Comparison of ENCODE assay signal across 8 cellular contexts in the genomic region with DNA sequence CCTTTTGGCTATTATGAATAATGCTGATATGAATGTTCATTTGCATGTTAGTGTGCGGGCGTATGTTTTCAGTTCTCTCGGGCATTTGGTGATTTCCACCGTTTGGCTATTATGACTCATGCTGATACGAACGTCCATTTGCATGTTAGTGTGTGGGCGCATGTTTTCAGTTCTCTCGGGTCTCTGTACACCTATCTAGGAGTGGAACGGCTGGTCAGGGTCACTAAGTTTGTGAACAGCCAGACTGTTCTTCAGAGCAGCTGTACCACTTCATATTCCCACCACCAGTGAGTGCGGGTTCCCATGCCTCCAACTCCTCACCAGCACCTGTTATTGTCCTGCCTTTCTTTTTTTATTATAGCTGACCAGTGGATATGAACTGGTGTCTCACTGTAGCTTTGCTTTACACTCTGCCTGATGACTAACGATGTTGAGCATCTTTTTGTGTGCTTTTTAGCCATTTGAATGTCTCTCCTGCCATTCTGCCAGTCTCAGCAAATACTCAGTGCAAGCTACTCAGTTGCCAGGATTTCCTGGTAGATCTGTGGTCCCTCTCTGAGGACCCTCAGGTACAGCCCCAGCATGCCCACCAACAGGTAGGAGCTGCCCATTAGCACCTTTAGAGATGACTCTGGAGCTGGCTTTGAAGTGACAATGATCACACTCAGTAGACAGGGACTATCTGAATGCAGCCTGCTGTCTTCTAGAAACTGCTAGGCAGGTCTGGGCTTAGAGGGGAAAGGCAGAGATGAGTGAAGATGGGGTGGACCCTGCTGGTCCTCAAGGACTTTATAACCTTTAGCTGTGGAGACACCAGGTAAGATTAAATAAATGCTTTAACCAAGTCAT.
DNase-seq lines count a peak whose midpoint lies in the region; ATAC-seq and TF ChIP-seq lines count a peak whose summit lies in the region.

No MANE protein-coding gene starts in this region.

- no peak overlapping the region for H3K27ac ChIP-seq in colonic mucosa

- no peak overlapping the region for H3K9ac ChIP-seq in colonic mucosa (ENCODE audit: low read depth in 2 of 2, low read length in 2 of 2)

- CTCF ChIA-PET in activated CD8-positive, alpha-beta T cell treated with anti-CD3 and anti-CD28 coated beads for 36 hours (lab: Charles Lee): interaction anchor here (0.7 to 1.2 kb wide), 3 partner anchors 15 to 447 kb away, joined by 3 read pairs; no protein-coding TSS in a partner anchor
- CTCF ChIA-PET in activated CD8-positive, alpha-beta T cell treated with anti-CD3 and anti-CD28 coated beads, Interleukin-2, amount 10 ng/mL, durations not matched to agents 7 days and 5 days (lab: Charles Lee): interaction anchor here (1.0 to 2.1 kb wide), 3 partner anchors 23 to 447 kb away, joined by 3 to 9 read pairs (median 3); no protein-coding TSS in a partner anchor

- no peak overlapping the region for H3K4me3 ChIP-seq in colonic mucosa

- ATAC-seq in activated CD8-positive, alpha-beta T cell treated with anti-CD3 and anti-CD28 coated beads for 36 hours: peak; percentile 83
- ATAC-seq in activated CD8-positive, alpha-beta T cell treated with anti-CD3 and anti-CD28 coated beads, Interleukin-2, amount 10 ng/mL, durations not matched to agents 7 days and 5 days: no peak
- peak; percentile 85 for ATAC-seq in HG02763 (IDR thresholded peaks at IDR 0.05; ENCODE audit: unreplicated experiment)

- no peaks in the 10 kb centered on the region for H3K36me3 ChIP-seq in colonic mucosa

- DNase-seq in activated CD8-positive, alpha-beta T cell treated with anti-CD3 and anti-CD28 coated beads for 36 hours: peak; percentile 80
- DNase-seq in activated CD8-positive, alpha-beta T cell treated with anti-CD3 and anti-CD28 coated beads, Interleukin-2, amount 10 ng/mL, durations not matched to agents 7 days and 5 days: no peak
- peak; percentile 39 to 53 for DNase-seq in activated CD4-positive, alpha-beta T cell treated with anti-CD3 and anti-CD28 coated beads, Interleukin-2, amount 50 U/mL, for 48 hours
- DNase-seq in stimulated activated CD4-positive, alpha-beta T cell treated with anti-CD3 and anti-CD28 coated beads, Interleukin-4, amount 100 ng/mL, for 24 hours: peak; percentile 60
- DNase-seq in NCI-H1436 (lab: John Stamatoyannopoulos, UW) (no peak), colonic mucosa (no peak), middle frontal gyrus (ENCODE audit: extremely low spot score, low spot score) (no peak)

- H3K36me3 Mint-ChIP-seq in activated CD8-positive, alpha-beta T cell treated with anti-CD3 and anti-CD28 coated beads for 36 hours (ENCODE audit: low read depth): peaks cover 6% of the 10 kb centered on the region
- no peaks in the 10 kb centered on the region for H3K36me3 Mint-ChIP-seq in activated CD8-positive, alpha-beta T cell treated with anti-CD3 and anti-CD28 coated beads, Interleukin-2, amount 10 ng/mL, durations not matched to agents 7 days and 5 days (ENCODE audit: low read depth)

- H3K9me3 Mint-ChIP-seq in activated CD8-positive, alpha-beta T cell treated with anti-CD3 and anti-CD28 coated beads for 36 hours: no peaks in the 10 kb centered on the region
- no peaks in the 10 kb centered on the region for H3K9me3 Mint-ChIP-seq in activated CD8-positive, alpha-beta T cell treated with anti-CD3 and anti-CD28 coated beads, Interleukin-2, amount 10 ng/mL, durations not matched to agents 7 days and 5 days (ENCODE audit: insufficient read depth)

- no peaks in the 10 kb centered on the region for H3K9me3 ChIP-seq in colonic mucosa

- peaks cover 34% of the 10 kb centered on the region for H3K4me1 Mint-ChIP-seq in activated CD8-positive, alpha-beta T cell treated with anti-CD3 and anti-CD28 coated beads for 36 hours (ENCODE audit: low read depth)
- H3K4me1 Mint-ChIP-seq in activated CD8-positive, alpha-beta T cell treated with anti-CD3 and anti-CD28 coated beads, Interleukin-2, amount 10 ng/mL, durations not matched to agents 7 days and 5 days (ENCODE audit: low read depth): peaks cover 25% of the 10 kb centered on the region

- H3K27me3 ChIP-seq in colonic mucosa: no peaks in the 10 kb centered on the region

- TF ChIP-seq CTCF in activated CD8-positive, alpha-beta T cell treated with anti-CD3 and anti-CD28 coated beads for 36 hours (IDR thresholded peaks at IDR 0.05): no peak
- TF ChIP-seq CTCF in colonic mucosa (IDR thresholded peaks at IDR 0.05): no peak

- H3K27ac Mint-ChIP-seq in activated CD8-positive, alpha-beta T cell treated with anti-CD3 and anti-CD28 coated beads for 36 hours: peak overlapping the region; percentile 87
- no peak overlapping the region for H3K27ac Mint-ChIP-seq in activated CD8-positive, alpha-beta T cell treated with anti-CD3 and anti-CD28 coated beads, Interleukin-2, amount 10 ng/mL, durations not matched to agents 7 days and 5 days

- H3K27me3 Mint-ChIP-seq in activated CD8-positive, alpha-beta T cell treated with anti-CD3 and anti-CD28 coated beads for 36 hours: no peaks in the 10 kb centered on the region
- H3K27me3 Mint-ChIP-seq in activated CD8-positive, alpha-beta T cell treated with anti-CD3 and anti-CD28 coated beads, Interleukin-2, amount 10 ng/mL, durations not matched to agents 7 days and 5 days (ENCODE audit: low read depth): no peaks in the 10 kb centered on the region

- peak overlapping the region; percentile 32 for H3K4me3 Mint-ChIP-seq in activated CD8-positive, alpha-beta T cell treated with anti-CD3 and anti-CD28 coated beads for 36 hours
- H3K4me3 Mint-ChIP-seq in activated CD8-positive, alpha-beta T cell treated with anti-CD3 and anti-CD28 coated beads, Interleukin-2, amount 10 ng/mL, durations not matched to agents 7 days and 5 days: no peak overlapping the region

- intact Hi-C loops in activated CD8-positive, alpha-beta T cell treated with anti-CD3 and anti-CD28 coated beads for 36 hours (cut with micrococcal nuclease): loop anchor here (5.0 kb wide), 1 partner anchor 127 kb away; no protein-coding TSS in a partner anchor
- intact Hi-C loops in colonic mucosa (cut with DNase I): no loop called here

- H3K4me1 ChIP-seq in colonic mucosa: no peaks in the 10 kb centered on the region

- POLR2A ChIA-PET in activated CD8-positive, alpha-beta T cell treated with anti-CD3 and anti-CD28 coated beads for 36 hours (lab: Charles Lee): interaction anchor here (1.2 to 1.4 kb wide), 3 partner anchors 11 to 457 kb away, joined by 3 to 4 read pairs (median 3); no protein-coding TSS in a partner anchor
- POLR2A ChIA-PET in activated CD8-positive, alpha-beta T cell treated with anti-CD3 and anti-CD28 coated beads, Interleukin-2, amount 10 ng/mL, durations not matched to agents 7 days and 5 days (lab: Charles Lee): interaction anchor here (1.5 kb wide), 1 partner anchor 29 kb away, joined by 4 read pairs; no protein-coding TSS in a partner anchor

Comparison
In these comparisons a context has a peak if more than half of its experiments do, and no peak if none do; other contexts are left out.
1. DNase-seq: peak in activated CD8-positive, alpha-beta T cell treated with anti-CD3 and anti-CD28 coated beads for 36 hours (single experiment), activated CD4-positive, alpha-beta T cell treated with anti-CD3 and anti-CD28 coated beads, Interleukin-2, amount 50 U/mL, for 48 hours (2 of 2) and stimulated activated CD4-positive, alpha-beta T cell treated with anti-CD3 and anti-CD28 coated beads, Interleukin-4, amount 100 ng/mL, for 24 hours (single experiment); none in activated CD8-positive, alpha-beta T cell treated with anti-CD3 and anti-CD28 coated beads, Interleukin-2, amount 10 ng/mL, durations not matched to agents 7 days and 5 days (single experiment), NCI-H1436 (single experiment), colonic mucosa (single experiment) and middle frontal gyrus (single experiment).